25 cellular contexts compared by ENCODE assay signal in genomic region chr1:113479713-113480676, GRCh38.
DNase-seq lines count a peak whose midpoint lies in the region; ATAC-seq and TF ChIP-seq lines count a peak whose summit lies in the region.
"Had no signal": no experiment of that assay in that cellular context is flagged by ENCODE, and none has a peak within 500 bp of the region (broad histone marks: within the 10 kb centered on the region; RNA-seq: fewer than 3 reads in every experiment).

No MANE protein-coding gene starts in this region.

- DNase-seq in CD14-positive monocyte (ENCODE audit: low spot score) = peak; percentile 31
- peak; percentile 61 for DNase-seq in HT1080 (ENCODE audit: low read depth)
- DNase-seq in cardiac fibroblast (ENCODE audit: low read depth in 2 of 2) = peak; percentile 4 to 14
- peak; percentile 47 for DNase-seq in left lobe of liver (ENCODE audit: low spot score)
- DNase-seq in right atrium auricular region (ENCODE audit: low spot score) = no peak
- DNase-seq in prostate gland (ENCODE audit: low spot score) = no peak
- DNase-seq in GM03348 (ENCODE audit: low spot score) = no peak
- DNase-seq: activated CD4-positive, alpha-beta T cell treated with anti-CD3 and anti-CD28 coated beads for 36 hours; activated CD8-positive, alpha-beta memory T cell treated with anti-CD3 and anti-CD28 coated beads for 24 hours; activated naive CD4-positive, alpha-beta T cell treated with Interleukin-2 at 50 U/mL for 16 hours; activated T-cell treated with anti-CD3 and anti-CD28 coated beads, Interleukin-2, amount 50 U/mL, for 4 hours; dorsolateral prefrontal cortex; H9; hippocampal formation; NCI-H1092; NCI-H1930; OCI-M1; SHP77 treated with DMSO at 0.1 percent for 48 hours; spleen; stimulated activated CD4-positive, alpha-beta T cell treated with anti-CD3 and anti-CD28 coated beads, Interleukin-4, amount 100 ng/mL, for 1 hour; stimulated activated naive CD4-positive, alpha-beta T cell treated with Interleukin-2 at 50 U/mL for 16 hours; thyroid gland had no signal

- intact Hi-C loops in CD14-positive monocyte (cut with micrococcal nuclease) = no loop called here
- intact Hi-C loops in prostate gland (cut with DNase I) = no loop called here

- H3K27ac ChIP-seq in right atrium auricular region (no peak overlapping the region), prostate gland (no peak overlapping the region)
- H3K27ac ChIP-seq: A549, dorsolateral prefrontal cortex, spleen, thyroid gland had no signal

- H3K36me3 Mint-ChIP-seq in CD14-positive monocyte = no peaks in the 10 kb centered on the region

- H3K9me3 Mint-ChIP-seq in CD14-positive monocyte = peaks cover 16 to 60% (median 47%) of the 10 kb centered on the region in 7 donors

- 96% methylated on average over 5 of the region's 5 CpGs for WGBS in prostate gland

- H3K9me3 ChIP-seq in right atrium auricular region (peaks cover 5 to 33% of the 10 kb centered on the region in 2 donors), prostate gland (no peaks in the 10 kb centered on the region)
- H3K9me3 ChIP-seq: thyroid gland had no signal

- TF ChIP-seq CTCF in CD14-positive monocyte (IDR thresholded peaks at IDR 0.05) (no peak), cardiac fibroblast (IDR thresholded peaks at IDR 0.05; ENCODE audit: low read depth, low read length) (no peak), right atrium auricular region (IDR thresholded peaks at IDR 0.05) (no peak), prostate gland (IDR thresholded peaks at IDR 0.05) (no peak)

- no peak overlapping the region for H3K4me3 ChIP-seq in cardiac fibroblast (replicated peaks in 1 of 2; ENCODE audit: low read depth in 2 of 2, low read length in 2 of 2)
- H3K4me3 ChIP-seq in right atrium auricular region = no peak overlapping the region
- H3K4me3 ChIP-seq in prostate gland = no peak overlapping the region
- H3K4me3 ChIP-seq: A549, dorsolateral prefrontal cortex, spleen, thyroid gland had no signal

- no peaks in the 10 kb centered on the region for H3K4me1 Mint-ChIP-seq in CD14-positive monocyte
- H3K4me1 Mint-ChIP-seq: activated CD4-positive, alpha-beta T cell treated with anti-CD3 and anti-CD28 coated beads for 36 hours; central memory CD8-positive, alpha-beta T cell; H9 had no signal

- no peaks in the 10 kb centered on the region for H3K27me3 ChIP-seq in right atrium auricular region
- no peaks in the 10 kb centered on the region for H3K27me3 ChIP-seq in prostate gland (replicated peaks; ENCODE audit: insufficient read depth)
- H3K27me3 ChIP-seq: dorsolateral prefrontal cortex, spleen, thyroid gland had no signal

- TF ChIP-seq POLR2A in prostate gland (IDR thresholded peaks at IDR 0.05) = no peak

- H3K36me3 ChIP-seq in right atrium auricular region = no peaks in the 10 kb centered on the region
- no peaks in the 10 kb centered on the region for H3K36me3 ChIP-seq in prostate gland
- H3K36me3 ChIP-seq: spleen, thyroid gland had no signal

- no peak overlapping the region for H3K4me3 Mint-ChIP-seq in CD14-positive monocyte
- H3K4me3 Mint-ChIP-seq: activated CD4-positive, alpha-beta T cell treated with anti-CD3 and anti-CD28 coated beads for 36 hours; activated T-cell treated with anti-CD3 and anti-CD28 coated beads, Interleukin-2, amount 50 U/mL, for 4 hours; central memory CD8-positive, alpha-beta T cell; H9 had no signal

- H3K4me1 ChIP-seq in right atrium auricular region (no peaks in the 10 kb centered on the region), prostate gland (replicated peaks) (no peaks in the 10 kb centered on the region)
- H3K4me1 ChIP-seq: A549, spleen, thyroid gland had no signal

- peak; percentile 60 for ATAC-seq in left lobe of liver
- no peak for ATAC-seq in GM21526 (IDR thresholded peaks at IDR 0.05; ENCODE audit: low FRiP score, unreplicated experiment)
- ATAC-seq: A549; activated CD4-positive, alpha-beta T cell treated with anti-CD3 and anti-CD28 coated beads for 36 hours; activated T-cell treated with anti-CD3 and anti-CD28 coated beads, Interleukin-2, amount 50 U/mL, for 4 hours had no signal

- H3K27ac Mint-ChIP-seq in CD14-positive monocyte = no peak overlapping the region
- H3K27ac Mint-ChIP-seq: activated CD4-positive, alpha-beta T cell treated with anti-CD3 and anti-CD28 coated beads for 36 hours had no signal

- no peaks in the 10 kb centered on the region for H3K27me3 Mint-ChIP-seq in CD14-positive monocyte (ENCODE audit: low read depth in 3 of 3)
- H3K27me3 Mint-ChIP-seq: activated CD4-positive, alpha-beta T cell treated with anti-CD3 and anti-CD28 coated beads for 36 hours had no signal

Comparison
In these comparisons a context has a peak if more than half of its experiments do, and no peak if none do; other contexts are left out.
1. DNase-seq: peak in CD14-positive monocyte (single experiment), HT1080 (single experiment), cardiac fibroblast (2 of 2) and left lobe of liver (single experiment); none in right atrium auricular region (single experiment), prostate gland (single experiment) and GM03348 (single experiment).